ENCODE assay signal across 22 cellular contexts in the genomic region with DNA sequence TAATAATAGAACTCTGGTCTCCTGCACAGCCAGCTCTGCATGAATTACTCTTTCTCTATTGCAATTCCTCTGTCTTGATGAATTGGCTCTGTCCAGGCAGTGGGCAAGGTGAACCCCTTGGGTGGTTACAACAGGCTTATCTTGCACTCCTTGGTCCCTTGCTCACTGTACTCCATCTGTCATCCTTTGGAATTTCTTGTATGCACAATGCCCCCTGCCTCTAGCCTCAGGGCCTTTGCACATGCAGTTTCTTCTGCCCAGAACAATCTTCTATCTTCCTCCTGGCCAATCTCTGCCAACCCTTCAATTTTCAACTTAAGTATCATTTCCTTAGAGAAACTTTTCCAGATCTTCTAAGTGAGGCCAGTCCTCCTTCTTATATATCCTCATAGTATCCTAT.
DNase-seq lines count a peak whose midpoint lies in the region; ATAC-seq and TF ChIP-seq lines count a peak whose summit lies in the region.
"Had no signal": no experiment of that assay in that cellular context is flagged by ENCODE, and none has a peak within 500 bp of the region (broad histone marks: within the 10 kb centered on the region; RNA-seq: fewer than 3 reads in every experiment).

No MANE protein-coding gene starts in this region.

- H3K9me3 Mint-ChIP-seq in GM23338 = peaks cover 13% of the 10 kb centered on the region

- 0 out of 3 replicates have a peak, but pooled peaks cover 6% of the 10 kb centered on the region for H3K36me3 Mint-ChIP-seq in GM23338 (ENCODE audit: low read depth)
- H3K36me3 Mint-ChIP-seq: CD14-positive monocyte; CD8-positive, alpha-beta memory T cell had no signal

- H2AFZ ChIP-seq in GM23338 = no peak overlapping the region; the same call in 1 of the 2 replicates

- no peak for TF ChIP-seq CTCF in GM23338 (conservative IDR thresholded peaks at IDR 0.05; ENCODE audit: low read depth in 2 of 2)

- H3K9ac ChIP-seq in HUES48 (ENCODE audit: low read depth, low read length) (no peak overlapping the region), iPS-20b (ENCODE audit: low read depth, low read length) (no peak overlapping the region)
- H3K9ac ChIP-seq: BLaER1 treated with 17β-estradiol and CSF1 and Interleukin-3, amounts not matched to agents 10 nM and 100 nM had no signal

- peak overlapping the region; percentile 68 for H3K4me2 ChIP-seq in GM23338

- no peaks in the 10 kb centered on the region for H3K9me2 ChIP-seq in GM23338 (ENCODE audit: insufficient read depth)

- H3K4me3 Mint-ChIP-seq in GM23338 = no peak overlapping the region
- H3K4me3 Mint-ChIP-seq: CD14-positive monocyte; CD4-positive, alpha-beta T cell; CD8-positive, alpha-beta memory T cell had no signal

- no peaks in the 10 kb centered on the region for H4K20me1 ChIP-seq in GM23338 (replicated peaks; ENCODE audit: insufficient read depth)
- H4K20me1 ChIP-seq: BLaER1 treated with 17β-estradiol and CSF1 and Interleukin-3, amounts not matched to agents 10 nM and 100 nM had no signal

- H3K36me3 ChIP-seq in GM23338 (ENCODE audit: insufficient read depth) (no peaks in the 10 kb centered on the region), HUES48 (ENCODE audit: control insufficient read depth, insufficient read depth, low read length) (no peaks in the 10 kb centered on the region), iPS-20b (ENCODE audit: insufficient read depth, low read depth, low read length) (no peaks in the 10 kb centered on the region)
- H3K36me3 ChIP-seq: BE2C; BLaER1 treated with 17β-estradiol and CSF1 and Interleukin-3, amounts not matched to agents 10 nM and 100 nM; HAP-1 had no signal

- peaks cover 2% of the 10 kb centered on the region for H3K27me3 Mint-ChIP-seq in GM23338 (ENCODE audit: insufficient read depth, low read depth, poor library complexity)

- no peaks in the 10 kb centered on the region for H3K27me3 ChIP-seq in GM23338 (ENCODE audit: insufficient read depth)
- H3K27me3 ChIP-seq in HUES48 (ENCODE audit: control insufficient read depth, insufficient read depth, low read length) = no peaks in the 10 kb centered on the region
- no peaks in the 10 kb centered on the region for H3K27me3 ChIP-seq in iPS-20b (ENCODE audit: insufficient read depth, low read length)
- H3K27me3 ChIP-seq: BE2C; BLaER1 treated with 17β-estradiol and CSF1 and Interleukin-3, amounts not matched to agents 10 nM and 100 nM had no signal

- H3K79me2 ChIP-seq in GM23338 (replicated peaks; ENCODE audit: insufficient read depth) = no peaks in the 10 kb centered on the region

- 0 out of 2 replicates have a peak overlapping the region, but pooled peaks have one; percentile 29 for H3K4me3 ChIP-seq in GM23338
- H3K4me3 ChIP-seq in HUES48 (ENCODE audit: low read depth, low read length) = no peak overlapping the region
- H3K4me3 ChIP-seq in iPS-20b (ENCODE audit: low read length) = peak overlapping the region; percentile 3; the same call in 1 of the 2 replicates
- H3K4me3 ChIP-seq: BLaER1 treated with 17β-estradiol and CSF1 and Interleukin-3, amounts not matched to agents 10 nM and 100 nM; GM12878; HAP-1 had no signal

- H3F3A ChIP-seq in GM23338 (replicated peaks; ENCODE audit: low read depth) = 0 out of 2 replicates have a peak, but pooled peaks cover 3% of the 10 kb centered on the region

- ATAC-seq in GM23338 = no peak
- ATAC-seq in GM19452 (IDR thresholded peaks at IDR 0.05; ENCODE audit: unreplicated experiment) = no peak
- ATAC-seq in GM18517 (IDR thresholded peaks at IDR 0.05; ENCODE audit: unreplicated experiment) = no peak
- ATAC-seq: GM12878 had no signal

- no peak overlapping the region for H3K27ac Mint-ChIP-seq in GM23338
- H3K27ac Mint-ChIP-seq: CD4-positive, alpha-beta T cell; CD8-positive, alpha-beta memory T cell had no signal

- H3K9me3 ChIP-seq in HUES48 (ENCODE audit: control insufficient read depth, insufficient read depth, low read length) (no peaks in the 10 kb centered on the region), iPS-20b (ENCODE audit: insufficient read depth, low read depth, low read length) (no peaks in the 10 kb centered on the region)
- H3K9me3 ChIP-seq: BE2C, HAP-1 had no signal

- H3K4me1 ChIP-seq in GM23338 (ENCODE audit: insufficient read depth) (peaks cover 24% of the 10 kb centered on the region), HUES48 (ENCODE audit: control insufficient read depth, insufficient read depth, low read length) (peaks cover 44% of the 10 kb centered on the region), iPS-20b (ENCODE audit: insufficient read depth, low read length) (peaks cover 32% of the 10 kb centered on the region; the same call in 1 of the 2 replicates)
- H3K4me1 ChIP-seq: BE2C, HAP-1 had no signal

- no peak overlapping the region; the same call in 1 of the 2 replicates for H3K27ac ChIP-seq in GM23338 (ENCODE audit: low read depth)
- peak overlapping the region; percentile 69 for H3K27ac ChIP-seq in HUES48 (ENCODE audit: low read depth, low read length)
- H3K27ac ChIP-seq in iPS-20b (ENCODE audit: low read length) = no peak overlapping the region
- H3K27ac ChIP-seq: 22Rv1; BLaER1 treated with 17β-estradiol and CSF1 and Interleukin-3, amounts not matched to agents 10 nM and 100 nM had no signal

- DNase-seq in GM23338 (ENCODE audit: low spot score) = no peak
- peak; percentile 30 for DNase-seq in ecto neural progenitor cell (ENCODE audit: low spot score)
- no peak for DNase-seq in NK-92 (lab: John Stamatoyannopoulos, UW; ENCODE audit: unreplicated experiment)
- DNase-seq in activated CD4-positive, alpha-beta T cell treated with anti-CD3 and anti-CD28 coated beads for 48 hours = no peak
- DNase-seq: ACHN; AML-193; BE2C; CD4-positive, alpha-beta T cell; CD8-positive, alpha-beta memory T cell; DMS 273 treated with DMSO at 0.1 percent for 48 hours; DMS79; EL; GDM1 had no signal

- peaks cover 45% of the 10 kb centered on the region for H3K4me1 Mint-ChIP-seq in GM23338
- H3K4me1 Mint-ChIP-seq: CD14-positive monocyte; CD8-positive, alpha-beta memory T cell had no signal

TF ChIP-seq in GM23338, 12 proteins besides CTCF, POLR2A, EP300 and RAD21 (continues in another document):
- TF ChIP-seq CREB1 (CRISPR knock-in tag; IDR thresholded peaks at IDR 0.05; ENCODE audit: low read depth) = no peak
- TF ChIP-seq NANOG (IDR thresholded peaks at IDR 0.05; ENCODE audit: borderline replicate concordance) = no peak
- TF ChIP-seq STAT1 (IDR thresholded peaks at IDR 0.05; ENCODE audit: unreplicated experiment) = no peak
- no peak for TF ChIP-seq ZNF114 (CRISPR knock-in tag; IDR thresholded peaks at IDR 0.05)
- TF ChIP-seq, protein P1, sequence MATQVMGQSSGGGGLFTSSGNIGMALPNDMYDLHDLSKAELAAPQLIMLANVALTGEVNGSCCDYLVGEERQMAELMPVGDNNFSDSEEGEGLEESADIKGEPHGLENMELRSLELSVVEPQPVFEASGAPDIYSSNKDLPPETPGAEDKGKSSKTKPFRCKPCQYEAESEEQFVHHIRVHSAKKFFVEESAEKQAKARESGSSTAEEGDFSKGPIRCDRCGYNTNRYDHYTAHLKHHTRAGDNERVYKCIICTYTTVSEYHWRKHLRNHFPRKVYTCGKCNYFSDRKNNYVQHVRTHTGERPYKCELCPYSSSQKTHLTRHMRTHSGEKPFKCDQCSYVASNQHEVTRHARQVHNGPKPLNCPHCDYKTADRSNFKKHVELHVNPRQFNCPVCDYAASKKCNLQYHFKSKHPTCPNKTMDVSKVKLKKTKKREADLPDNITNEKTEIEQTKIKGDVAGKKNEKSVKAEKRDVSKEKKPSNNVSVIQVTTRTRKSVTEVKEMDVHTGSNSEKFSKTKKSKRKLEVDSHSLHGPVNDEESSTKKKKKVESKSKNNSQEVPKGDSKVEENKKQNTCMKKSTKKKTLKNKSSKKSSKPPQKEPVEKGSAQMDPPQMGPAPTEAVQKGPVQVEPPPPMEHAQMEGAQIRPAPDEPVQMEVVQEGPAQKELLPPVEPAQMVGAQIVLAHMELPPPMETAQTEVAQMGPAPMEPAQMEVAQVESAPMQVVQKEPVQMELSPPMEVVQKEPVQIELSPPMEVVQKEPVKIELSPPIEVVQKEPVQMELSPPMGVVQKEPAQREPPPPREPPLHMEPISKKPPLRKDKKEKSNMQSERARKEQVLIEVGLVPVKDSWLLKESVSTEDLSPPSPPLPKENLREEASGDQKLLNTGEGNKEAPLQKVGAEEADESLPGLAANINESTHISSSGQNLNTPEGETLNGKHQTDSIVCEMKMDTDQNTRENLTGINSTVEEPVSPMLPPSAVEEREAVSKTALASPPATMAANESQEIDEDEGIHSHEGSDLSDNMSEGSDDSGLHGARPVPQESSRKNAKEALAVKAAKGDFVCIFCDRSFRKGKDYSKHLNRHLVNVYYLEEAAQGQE (IDR thresholded peaks at IDR 0.05; ENCODE audit: unreplicated experiment) = no peak
- TF ChIP-seq EZH2phosphoT487 (IDR thresholded peaks at IDR 0.05; ENCODE audit: unreplicated experiment) = no peak
